In genomic region chr10:13296476-13296875, GRCh38 we compare ENCODE assay signal across 28 cellular contexts.
"Had no signal": no experiment of that assay in that cellular context is flagged by ENCODE, and none has a peak within 500 bp of the region (broad histone marks: within the 10 kb centered on the region; RNA-seq: fewer than 3 reads in every experiment).

No MANE protein-coding gene starts in this region.

- DNase-seq: activated CD4-positive, alpha-beta T cell treated with anti-CD3 and anti-CD28 coated beads for 36 hours; activated CD4-positive, alpha-beta T cell treated with anti-CD3 and anti-CD28 coated beads, Interleukin-2, amount 10 ng/mL, durations not matched to agents 7 days and 5 days; activated CD4-positive, alpha-beta T cell treated with anti-CD3 and anti-CD28 coated beads, Interleukin-2, amount 50 U/mL, for 48 hours; activated CD8-positive, alpha-beta T cell treated with anti-CD3 and anti-CD28 coated beads, Interleukin-2, amount 10 ng/mL, durations not matched to agents 7 days and 5 days; activated effector memory CD4-positive, alpha-beta T cell treated with anti-CD3 and anti-CD28 coated beads, Interleukin-2, amount 50 U/mL, for 16 hours; activated naive CD4-positive, alpha-beta T cell; activated naive CD4-positive, alpha-beta T cell treated with anti-CD3 and anti-CD28 coated beads, Interleukin-2, amount 50 U/mL, for 16 hours; activated naive CD8-positive, alpha-beta T cell treated with anti-CD3 and anti-CD28 coated beads for 36 hours; activated T-cell treated with anti-CD3 and anti-CD28 coated beads for 4 hours; activated T-cell treated with anti-CD3 and anti-CD28 coated beads, Interleukin-2, amount 50 U/mL, for 48 hours; amygdala; NCI-H1105 treated with DMSO at 0.1 percent for 48 hours; NCI-H1436; NCI-H1694; NCI-H2029; NCI-H510A; NCI-H526; NCI-H748 treated with DMSO at 0.1 percent for 48 hours; NK-92 treated with Interleukin-12 subunit alpha and Interleukin-12 subunit beta, amount 100 ng/mL, for 24 hours; PC-3; Peyer's patch; Right ventricle myocardium superior; SW 1271; T-helper 1 cell; T-helper 2 cell; T-helper 9 cell had no signal

- H3K27me3 Mint-ChIP-seq: activated CD4-positive, alpha-beta T cell treated with anti-CD3 and anti-CD28 coated beads for 36 hours; activated CD4-positive, alpha-beta T cell treated with anti-CD3 and anti-CD28 coated beads, Interleukin-2, amount 10 ng/mL, durations not matched to agents 7 days and 5 days; activated naive CD8-positive, alpha-beta T cell treated with anti-CD3 and anti-CD28 coated beads for 36 hours; central memory CD8-positive, alpha-beta T cell had no signal

- H3K27ac Mint-ChIP-seq: activated CD4-positive, alpha-beta T cell treated with anti-CD3 and anti-CD28 coated beads for 36 hours; activated CD4-positive, alpha-beta T cell treated with anti-CD3 and anti-CD28 coated beads, Interleukin-2, amount 10 ng/mL, durations not matched to agents 7 days and 5 days; activated CD8-positive, alpha-beta T cell treated with anti-CD3 and anti-CD28 coated beads, Interleukin-2, amount 10 ng/mL, durations not matched to agents 7 days and 5 days; activated naive CD8-positive, alpha-beta T cell treated with anti-CD3 and anti-CD28 coated beads for 36 hours had no signal

- ATAC-seq: activated CD4-positive, alpha-beta T cell treated with anti-CD3 and anti-CD28 coated beads for 36 hours; activated CD4-positive, CD25-positive, alpha-beta regulatory T cell treated with anti-CD3 and anti-CD28 coated beads, Interleukin-2, amount 50 U/mL, for 24 hours; activated CD8-positive, alpha-beta T cell treated with anti-CD3 and anti-CD28 coated beads, Interleukin-2, amount 10 ng/mL, durations not matched to agents 7 days and 5 days; PC-3 had no signal

- H3K9me3 Mint-ChIP-seq: activated CD4-positive, alpha-beta T cell treated with anti-CD3 and anti-CD28 coated beads, Interleukin-2, amount 10 ng/mL, durations not matched to agents 7 days and 5 days; activated naive CD8-positive, alpha-beta T cell treated with anti-CD3 and anti-CD28 coated beads for 36 hours; central memory CD8-positive, alpha-beta T cell had no signal

- H3K4me3 Mint-ChIP-seq: activated CD4-positive, alpha-beta T cell treated with anti-CD3 and anti-CD28 coated beads for 36 hours; activated CD4-positive, alpha-beta T cell treated with anti-CD3 and anti-CD28 coated beads, Interleukin-2, amount 10 ng/mL, durations not matched to agents 7 days and 5 days; activated CD8-positive, alpha-beta T cell treated with anti-CD3 and anti-CD28 coated beads, Interleukin-2, amount 10 ng/mL, durations not matched to agents 7 days and 5 days; activated naive CD8-positive, alpha-beta T cell treated with anti-CD3 and anti-CD28 coated beads for 36 hours; central memory CD8-positive, alpha-beta T cell had no signal

- H3K36me3 Mint-ChIP-seq: activated naive CD8-positive, alpha-beta T cell treated with anti-CD3 and anti-CD28 coated beads for 36 hours had no signal
